Comparison of ENCODE assay signal across 1 cellular context in the genomic region with DNA sequence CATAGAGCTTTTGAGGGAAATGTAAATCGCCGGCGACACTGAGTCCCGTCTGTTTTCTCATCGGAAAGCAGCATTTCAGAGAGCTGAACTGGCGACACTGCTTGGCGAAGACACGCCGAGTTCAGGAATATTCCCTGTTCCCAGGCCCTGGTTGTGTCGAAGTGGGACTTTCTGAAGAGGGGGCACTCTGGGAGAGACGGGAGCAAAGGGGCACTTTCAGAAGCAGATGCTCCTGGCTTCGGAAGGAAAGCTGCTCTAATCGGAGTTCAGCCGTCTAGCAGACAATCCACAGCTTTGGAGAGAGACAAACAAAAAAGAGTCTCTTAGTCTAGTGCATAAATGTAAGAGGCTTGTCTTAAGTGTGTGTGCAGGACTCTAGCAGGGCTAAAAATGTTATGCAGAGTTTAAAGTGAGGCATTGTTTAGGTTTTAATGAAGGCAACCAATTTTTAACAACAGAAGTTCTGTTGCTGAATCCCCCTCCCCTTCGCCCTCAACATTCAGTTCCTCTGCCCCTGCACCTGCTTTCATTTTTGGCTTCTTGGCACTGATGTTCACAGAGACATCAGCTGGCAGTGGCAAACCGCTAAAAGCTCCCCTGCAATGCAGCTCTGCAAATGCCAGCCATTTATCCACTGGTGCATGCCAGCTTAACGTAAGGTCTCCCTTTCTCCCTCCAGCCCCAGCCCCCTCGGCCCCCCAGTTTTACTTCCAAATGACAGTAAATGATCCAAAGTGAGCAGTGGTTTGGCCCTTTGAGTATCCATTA.
TF ChIP-seq lines count a peak whose summit lies in the region.

No MANE protein-coding gene starts in this region.

TF ChIP-seq in liver, 16 proteins besides CTCF, POLR2A, EP300 and RAD21 (continued from another document):
- TF ChIP-seq, protein P1, sequence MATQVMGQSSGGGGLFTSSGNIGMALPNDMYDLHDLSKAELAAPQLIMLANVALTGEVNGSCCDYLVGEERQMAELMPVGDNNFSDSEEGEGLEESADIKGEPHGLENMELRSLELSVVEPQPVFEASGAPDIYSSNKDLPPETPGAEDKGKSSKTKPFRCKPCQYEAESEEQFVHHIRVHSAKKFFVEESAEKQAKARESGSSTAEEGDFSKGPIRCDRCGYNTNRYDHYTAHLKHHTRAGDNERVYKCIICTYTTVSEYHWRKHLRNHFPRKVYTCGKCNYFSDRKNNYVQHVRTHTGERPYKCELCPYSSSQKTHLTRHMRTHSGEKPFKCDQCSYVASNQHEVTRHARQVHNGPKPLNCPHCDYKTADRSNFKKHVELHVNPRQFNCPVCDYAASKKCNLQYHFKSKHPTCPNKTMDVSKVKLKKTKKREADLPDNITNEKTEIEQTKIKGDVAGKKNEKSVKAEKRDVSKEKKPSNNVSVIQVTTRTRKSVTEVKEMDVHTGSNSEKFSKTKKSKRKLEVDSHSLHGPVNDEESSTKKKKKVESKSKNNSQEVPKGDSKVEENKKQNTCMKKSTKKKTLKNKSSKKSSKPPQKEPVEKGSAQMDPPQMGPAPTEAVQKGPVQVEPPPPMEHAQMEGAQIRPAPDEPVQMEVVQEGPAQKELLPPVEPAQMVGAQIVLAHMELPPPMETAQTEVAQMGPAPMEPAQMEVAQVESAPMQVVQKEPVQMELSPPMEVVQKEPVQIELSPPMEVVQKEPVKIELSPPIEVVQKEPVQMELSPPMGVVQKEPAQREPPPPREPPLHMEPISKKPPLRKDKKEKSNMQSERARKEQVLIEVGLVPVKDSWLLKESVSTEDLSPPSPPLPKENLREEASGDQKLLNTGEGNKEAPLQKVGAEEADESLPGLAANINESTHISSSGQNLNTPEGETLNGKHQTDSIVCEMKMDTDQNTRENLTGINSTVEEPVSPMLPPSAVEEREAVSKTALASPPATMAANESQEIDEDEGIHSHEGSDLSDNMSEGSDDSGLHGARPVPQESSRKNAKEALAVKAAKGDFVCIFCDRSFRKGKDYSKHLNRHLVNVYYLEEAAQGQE (IDR thresholded peaks at IDR 0.05): no peak
- TF ChIP-seq TAF1 (conservative IDR thresholded peaks at IDR 0.05) (no peak), RXRA (IDR thresholded peaks at IDR 0.05) (no peak), HNF4G (IDR thresholded peaks at IDR 0.05) (no peak), FOXA2 (IDR thresholded peaks at IDR 0.05) (no peak), MAX (IDR thresholded peaks at IDR 0.05) (no peak), HNF4A (conservative IDR thresholded peaks at IDR 0.05) (no peak), EGR1 (IDR thresholded peaks at IDR 0.05; ENCODE audit: low read depth in 2 of 2) (no peak), YY1 (IDR thresholded peaks at IDR 0.05) (no peak), FOXA1 (IDR thresholded peaks at IDR 0.05) (no peak)
- TF ChIP-seq, protein P2, sequence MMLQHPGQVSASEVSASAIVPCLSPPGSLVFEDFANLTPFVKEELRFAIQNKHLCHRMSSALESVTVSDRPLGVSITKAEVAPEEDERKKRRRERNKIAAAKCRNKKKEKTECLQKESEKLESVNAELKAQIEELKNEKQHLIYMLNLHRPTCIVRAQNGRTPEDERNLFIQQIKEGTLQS (IDR thresholded peaks at IDR 0.05): no peak
